In the genomic region with DNA sequence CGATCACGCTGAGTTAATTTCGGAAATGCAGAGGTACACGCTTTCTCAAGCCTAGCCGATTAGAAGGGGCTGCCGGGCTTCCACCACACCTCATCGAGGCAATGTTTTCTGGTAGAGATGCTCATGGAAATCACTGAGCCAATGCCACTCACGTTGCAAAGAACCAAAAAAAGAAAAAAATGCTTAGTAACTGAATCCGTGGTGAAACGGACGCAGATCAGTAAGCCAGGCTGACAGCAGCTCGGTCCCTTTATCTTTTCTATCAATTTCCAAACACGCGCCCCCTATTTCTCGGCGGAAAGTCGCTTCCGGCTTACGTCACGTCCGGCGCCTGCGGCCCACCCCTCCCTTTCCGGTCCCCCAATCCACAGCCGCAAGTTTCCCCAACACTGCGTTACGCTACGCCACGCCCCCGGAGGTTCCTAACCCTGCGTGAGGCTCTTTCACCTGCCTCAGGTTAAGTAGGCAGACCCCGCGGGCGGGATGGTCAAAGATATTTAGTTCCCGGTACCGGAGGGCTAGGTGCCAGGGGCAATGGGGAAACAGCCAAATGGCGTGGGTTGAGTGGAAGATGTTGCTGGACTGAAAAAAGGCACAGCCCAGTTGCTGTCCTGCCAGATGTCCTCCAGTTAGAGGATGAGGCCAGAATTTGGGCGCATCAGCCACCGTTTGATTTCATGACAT, we compare ENCODE assay signal across 8 cellular contexts. TPM values are rescaled to one million over a fixed set of nuclear protein-coding genes. Genes with fewer than 3 reads are reported as not detected.
A peak's percentile ranks its signal among the peaks of the same experiment; 100 is the strongest.
DNase-seq lines count a peak whose midpoint lies in the region; ATAC-seq and TF ChIP-seq lines count a peak whose summit lies in the region.

A gene with protein sequence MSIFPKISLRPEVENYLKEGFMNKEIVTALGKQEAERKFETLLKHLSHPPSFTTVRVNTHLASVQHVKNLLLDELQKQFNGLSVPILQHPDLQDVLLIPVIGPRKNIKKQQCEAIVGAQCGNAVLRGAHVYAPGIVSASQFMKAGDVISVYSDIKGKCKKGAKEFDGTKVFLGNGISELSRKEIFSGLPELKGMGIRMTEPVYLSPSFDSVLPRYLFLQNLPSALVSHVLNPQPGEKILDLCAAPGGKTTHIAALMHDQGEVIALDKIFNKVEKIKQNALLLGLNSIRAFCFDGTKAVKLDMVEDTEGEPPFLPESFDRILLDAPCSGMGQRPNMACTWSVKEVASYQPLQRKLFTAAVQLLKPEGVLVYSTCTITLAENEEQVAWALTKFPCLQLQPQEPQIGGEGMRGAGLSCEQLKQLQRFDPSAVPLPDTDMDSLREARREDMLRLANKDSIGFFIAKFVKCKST (minus strand): TSS at position 264 of the 684 bp plus-strand sequence. CDS start 384 bp downstream, outside the sequence.

- POLR2A ChIA-PET in IMR-90 (lab: Charles Lee; ENCODE audit: unreplicated experiment), result interaction anchor here (0.6 kb wide), 1 partner anchor 10 kb away, joined by 9 read pairs; no protein-coding TSS in a partner anchor
- POLR2A ChIA-PET in PC-9 (lab: Charles Lee; ENCODE audit: unreplicated experiment), result interaction anchor here (0.5 to 0.7 kb wide), 2 partner anchors 14 to 938 kb away, joined by 4 to 7 read pairs; no protein-coding TSS in a partner anchor

- 0 out of 2 replicates have a peak, but pooled peaks have one; percentile 2 for TF ChIP-seq RAD21 in IMR-90 (IDR thresholded peaks at IDR 0.05; ENCODE audit: low read length)

- no peaks in the 10 kb centered on the region for H3K4me1 ChIP-seq in IMR-90 (ENCODE audit: control insufficient read depth, insufficient read depth, low read length)
- H3K4me1 ChIP-seq in PC-9 (replicated peaks; ENCODE audit: insufficient read depth), result peaks cover 9% of the 10 kb centered on the region
- H3K4me1 ChIP-seq in muscle layer of colon (ENCODE audit: insufficient read depth, low read length), result peaks cover 20% of the 10 kb centered on the region

- peak within 1 kb of the TSS; percentile 98 for H3K4me2 ChIP-seq in IMR-90 (ENCODE audit: low read depth, low read length)
- H3K4me2 ChIP-seq in PC-9, result peak within 1 kb of the TSS; percentile 99

- H2AK9ac ChIP-seq in IMR-90 (replicated peaks; ENCODE audit: low read depth, low read length, poor library complexity), result peak within 1 kb of the TSS; percentile 87

- ATAC-seq in GM21526 (IDR thresholded peaks at IDR 0.05; ENCODE audit: low FRiP score, unreplicated experiment) (peak; percentile 95), IMR-90 (ENCODE audit: low read depth) (peak; percentile 98), esophagus mucosa (peak; percentile 99)

- H3K14ac ChIP-seq in IMR-90 (replicated peaks; ENCODE audit: low read depth, low read length), result peak within 1 kb of the TSS; percentile 95

- CTCF ChIA-PET in IMR-90 (lab: Yijun Ruan, JAX), result no interaction called here
- CTCF ChIA-PET in PC-9 (lab: Charles Lee), result interaction anchor here (0.6 to 0.7 kb wide), 2 partner anchors 23 to 43 kb away, joined by 3 to 6 read pairs; no protein-coding TSS in a partner anchor

- peaks cover 59% of the 10 kb centered on the region for H3K36me3 Mint-ChIP-seq in activated T-cell treated with anti-CD3 and anti-CD28 coated beads, Interleukin-2, amount 50 U/mL, for 24 hours (ENCODE audit: low read depth)

- no peaks in the 10 kb centered on the region for H3K36me3 ChIP-seq in IMR-90 (ENCODE audit: control insufficient read depth, insufficient read depth, low read length)
- H3K36me3 ChIP-seq in PC-9 (ENCODE audit: low read depth), result no peaks in the 10 kb centered on the region
- H3K36me3 ChIP-seq in muscle layer of colon (ENCODE audit: insufficient read depth, low read length), result peaks cover 8% of the 10 kb centered on the region

- DNase-seq in DMS153 (lab: John Stamatoyannopoulos, UW) (peak; percentile 64), IMR-90 (peak; percentile 85), PC-9 (peak; percentile 71 to 84)
- peak; percentile 96 for DNase-seq in activated T-cell treated with anti-CD3 and anti-CD28 coated beads, Interleukin-2, amount 50 U/mL, for 24 hours
- DNase-seq in stimulated activated CD8-positive, alpha-beta memory T cell treated with anti-CD3 and anti-CD28 coated beads, Interleukin-7, amount 100 ng/mL, for 48 hours (ENCODE audit: extremely low read depth in 1 of 2, low read depth in 1 of 2), result peak; percentile 82 to 92

- peak within 1 kb of the TSS; percentile 93 for H3K4me3 ChIP-seq in IMR-90 (ENCODE audit: insufficient read depth, low read depth, low read length)
- H3K4me3 ChIP-seq in PC-9, result peak within 1 kb of the TSS; percentile 96
- H3K4me3 ChIP-seq in muscle layer of colon (ENCODE audit: low read depth in 1 of 2, low read length in 2 of 2), result peak within 1 kb of the TSS; percentile 81 to 96

- peaks cover 22% of the 10 kb centered on the region for H3K79me2 ChIP-seq in PC-9 (ENCODE audit: low read depth)

- 0% methylated on average over 3 of the region's 39 CpGs; no CpG with 5 or more reads in 1 of the 2 experiments for WGBS in IMR-90 (ENCODE audit: extremely low coverage in 2 of 2, insufficient read length in 1 of 2), 2 experiments

- peak within 1 kb of the TSS; percentile 88 for H3K4ac ChIP-seq in IMR-90 (ENCODE audit: low read depth, low read length)

- peak within 1 kb of the TSS; percentile 95 for H4K5ac ChIP-seq in IMR-90 (ENCODE audit: low read depth, low read length)

- TF ChIP-seq CTCF in IMR-90 (conservative IDR thresholded peaks at IDR 0.05; ENCODE audit: low read depth, low read length) (0 out of 2 replicates have a peak, but pooled peaks have one; percentile 13), PC-9 (conservative IDR thresholded peaks at IDR 0.05) (no peak)

- H3K9me3 ChIP-seq in IMR-90 (ENCODE audit: control insufficient read depth, insufficient read depth, low read length) (no peaks in the 10 kb centered on the region), PC-9 (ENCODE audit: insufficient read depth, low read depth) (no peaks in the 10 kb centered on the region), muscle layer of colon (ENCODE audit: low read length) (no peaks in the 10 kb centered on the region)

- H2BK5ac ChIP-seq in IMR-90 (ENCODE audit: low read depth, low read length, poor library complexity, severe bottlenecking), result peak within 1 kb of the TSS; percentile 81

- TF ChIP-seq POLR2A in IMR-90 (IDR thresholded peaks at IDR 0.05; ENCODE audit: low read depth, low read length), result peak; percentile 81

- no peaks in the 10 kb centered on the region for H4K20me1 ChIP-seq in IMR-90 (ENCODE audit: insufficient read depth, low read length)
- no peaks in the 10 kb centered on the region for H4K20me1 ChIP-seq in PC-9 (ENCODE audit: insufficient read depth)

- peaks cover 9% of the 10 kb centered on the region for H3F3A ChIP-seq in PC-9 (ENCODE audit: insufficient read depth, low read depth)

- peak within 1 kb of the TSS; percentile 97 to 98 for H4K8ac ChIP-seq in IMR-90 (ENCODE audit: low read depth in 2 of 2, low read length in 2 of 2)

- no peaks in the 10 kb centered on the region for H3K9me3 Mint-ChIP-seq in activated T-cell treated with anti-CD3 and anti-CD28 coated beads, Interleukin-2, amount 50 U/mL, for 24 hours

- H3K4me1 Mint-ChIP-seq in activated T-cell treated with anti-CD3 and anti-CD28 coated beads, Interleukin-2, amount 50 U/mL, for 24 hours (ENCODE audit: low read depth), result peaks cover 41% of the 10 kb centered on the region

- H3K18ac ChIP-seq in IMR-90 (ENCODE audit: low read depth, low read length), result peak within 1 kb of the TSS; percentile 79

- H2AK5ac ChIP-seq in IMR-90 (ENCODE audit: low read depth, low read length), result peak within 1 kb of the TSS; percentile 44

- no peaks in the 10 kb centered on the region for H3K9me1 ChIP-seq in IMR-90 (ENCODE audit: insufficient read depth, low read length)

- H3K27me3 ChIP-seq in IMR-90 (ENCODE audit: control insufficient read depth, insufficient read depth, low read length) (no peaks in the 10 kb centered on the region), PC-9 (ENCODE audit: insufficient read depth, low read depth) (no peaks in the 10 kb centered on the region), muscle layer of colon (ENCODE audit: control insufficient read depth in 1 of 2, insufficient read depth in 2 of 2, low read length in 2 of 2) (no peaks in the 10 kb centered on the region)

- peak within 1 kb of the TSS; percentile 78 for H3K27ac ChIP-seq in IMR-90 (ENCODE audit: insufficient read depth, low read length)
- peak within 1 kb of the TSS; percentile 66 for H3K27ac ChIP-seq in PC-9
- peak within 1 kb of the TSS; percentile 88 for H3K27ac ChIP-seq in muscle layer of colon (ENCODE audit: low read depth, low read length)

- peak within 1 kb of the TSS; percentile 99 for H3K23ac ChIP-seq in IMR-90 (ENCODE audit: low read depth, low read length)

- intact Hi-C loops in IMR-90 (cut with micrococcal nuclease) (loop anchor here (5.0 kb wide), 1 partner anchor 309 kb away; no protein-coding TSS in a partner anchor), PC-9 (cut with micrococcal nuclease; ENCODE audit: unreplicated experiment) (loop anchor here (5.0 kb wide), 1 partner anchor 39 kb away; no protein-coding TSS in a partner anchor)

- H2AFZ ChIP-seq in IMR-90 (replicated peaks; ENCODE audit: low read length, poor library complexity) (peak within 1 kb of the TSS; percentile 98), PC-9 (peak within 1 kb of the TSS; percentile 89)

- in situ Hi-C loops in IMR-90 (cut with MboI; ENCODE audit: low sequenced_read_pairs), result no loop called here

- H3K9me2 ChIP-seq in PC-9 (ENCODE audit: insufficient read depth), result no peaks in the 10 kb centered on the region

- H3K27ac Mint-ChIP-seq in activated T-cell treated with anti-CD3 and anti-CD28 coated beads, Interleukin-2, amount 50 U/mL, for 24 hours, result peak within 1 kb of the TSS; percentile 97

- H3K4me3 Mint-ChIP-seq in activated T-cell treated with anti-CD3 and anti-CD28 coated beads, Interleukin-2, amount 50 U/mL, for 24 hours, result peak within 1 kb of the TSS; percentile 96

- dilution Hi-C loops in IMR-90 (cut with HindIII; ENCODE audit: low sequenced_read_pairs, unreplicated experiment), result no loop called here

- peak within 1 kb of the TSS; percentile 82 for H2BK120ac ChIP-seq in IMR-90 (ENCODE audit: low read depth, low read length)

- BruUV-seq in IMR-90 (replicated peaks; lab: Mats Ljungman, UMichigan) (TSS peak; percentile 68), PC-9 (replicated peaks; lab: Mats Ljungman, UMichigan) (no TSS peak)

- H2BK20ac ChIP-seq in IMR-90 (ENCODE audit: low read depth, low read length), result peak within 1 kb of the TSS; percentile 80; the same call in 1 of the 2 replicates

- H3K9ac ChIP-seq in IMR-90 (ENCODE audit: low read depth, low read length) (peak within 1 kb of the TSS; percentile 92), muscle layer of colon (ENCODE audit: low read length) (peak within 1 kb of the TSS; percentile 80)

- H2BK15ac ChIP-seq in IMR-90 (ENCODE audit: low read depth, low read length), result peak within 1 kb of the TSS; percentile 51; the same call in 2 of the 3 replicates

- H3K56ac ChIP-seq in IMR-90 (ENCODE audit: extremely low read depth, insufficient read depth, low read length), result peak within 1 kb of the TSS; percentile 97

- peak within 1 kb of the TSS; percentile 77 for H4K91ac ChIP-seq in IMR-90 (ENCODE audit: insufficient read depth, low read depth, low read length)

- H3K79me1 ChIP-seq in IMR-90 (ENCODE audit: low read depth in 1 of 2, low read length in 2 of 2), result peaks cover 13 to 24% of the 10 kb centered on the region in 2 experiments

- H3K27me3 Mint-ChIP-seq in activated T-cell treated with anti-CD3 and anti-CD28 coated beads, Interleukin-2, amount 50 U/mL, for 24 hours, result no peaks in the 10 kb centered on the region

RNA-seq across cellular contexts. Expression of the gene that starts here (rescaled TPM):
- 11.4 and 11.5 TPM in 2 replicates for total RNA-seq in IMR-90 (2012; rRNA removed)
- polyA plus RNA-seq in IMR-90 (2012; rRNA removed), result 4.1 and 4.6 TPM in 2 replicates
- 0.73 and 1.1 TPM in 2 replicates for polyA plus RNA-seq in IMR-90 (2012; cell fraction: cytosol; rRNA removed)
- 1.6 and 13.3 TPM in 2 replicates for polyA plus RNA-seq in IMR-90 (2012; cell fraction: nucleus; rRNA removed; ENCODE audit: low replicate concordance)
- total RNA-seq in PC-9 (2021), result 11.9 and 12.9 TPM in 2 replicates
- total RNA-seq in esophagus mucosa, result 4.8 TPM

Comparison
In these comparisons a context has a peak if more than half of its experiments do, and no peak if none do; other contexts are left out.
1. Peak in every context shown above with its lines: DNase-seq, ATAC-seq, H3K4me3 ChIP-seq and H3K27ac ChIP-seq.